In genomic region chr17:79922161-79922569, GRCh38 we compare ENCODE assay signal across 21 cellular contexts.
DNase-seq lines count a peak whose midpoint lies in the region; ATAC-seq and TF ChIP-seq lines count a peak whose summit lies in the region.
"Had no signal": no experiment of that assay in that cellular context is flagged by ENCODE, and none has a peak within 500 bp of the region (broad histone marks: within the 10 kb centered on the region; RNA-seq: fewer than 3 reads in every experiment).

No MANE protein-coding gene starts in this region.

- in situ Hi-C loops in transverse colon (cut with MboI; ENCODE audit: low pct_ligation_motif_present in 1 of 4, low pct_unique_long_range_greater_than_20kb in 1 of 4, low sequenced_read_pairs in 3 of 4), result no loop called here

- H3K4me1 ChIP-seq in transverse colon, result peaks cover 18 to 58% (median 44%) of the 10 kb centered on the region in 4 donors

- peak overlapping the region in 1 of 4 donors; percentile 15 for H3K4me3 ChIP-seq in transverse colon
- H3K4me3 ChIP-seq: K562 had no signal

- WGBS in transverse colon (ENCODE audit: low coverage in 1 of 2), 2 donors, result 23% methylated on average over 17 of the region's 17 CpGs; no CpG with 5 or more reads in 1 of the 2 donors

- no peak for TF ChIP-seq EP300 in transverse colon (IDR thresholded peaks at IDR 0.05; ENCODE audit: low read depth)

- no peaks in the 10 kb centered on the region for H3K9me3 ChIP-seq in transverse colon

- H3K36me3 ChIP-seq in transverse colon, result no peaks in the 10 kb centered on the region

- intact Hi-C loops in Right ventricle myocardium inferior (cut with DNase I), result no loop called here
- intact Hi-C loops in cardiac septum (cut with DNase I), result loop anchor here (5.0 kb wide), 1 partner anchor 135 kb away; no protein-coding TSS in a partner anchor
- intact Hi-C loops in left colon (cut with DNase I, micrococcal nuclease), result no loop called here
- intact Hi-C loops in transverse colon (cut with DNase I; ENCODE audit: low total_unique reads), result no loop called here

- DNase-seq in Right ventricle myocardium inferior (ENCODE audit: missing footprints), result peak; percentile 11
- DNase-seq in cardiac septum (ENCODE audit: low spot score), result no peak
- DNase-seq in NCI-H2227 (lab: John Stamatoyannopoulos, UW; ENCODE audit: unreplicated experiment), result peak; percentile 39
- peak; percentile 50 to 71 for DNase-seq in left colon
- peak; percentile 63 for DNase-seq in transverse colon
- DNase-seq: activated CD4-positive, alpha-beta T cell treated with anti-CD3 and anti-CD28 coated beads, Interleukin-2, amount 50 U/mL, for 48 hours; activated naive CD4-positive, alpha-beta T cell treated with anti-CD3 and anti-CD28 coated beads, Interleukin-2, amount 10 ng/mL, durations not matched to agents 7 days and 5 days; activated T-cell treated with anti-CD3 and anti-CD28 coated beads, Interleukin-2, amount 50 U/mL, for 4 hours; DMS53; effector memory CD8-positive, alpha-beta T cell; mesendoderm; natural killer cell; NK-92 treated with Interleukin-12 subunit alpha and Interleukin-12 subunit beta, amount 100 ng/mL, for 24 hours; stimulated activated CD4-positive, alpha-beta T cell treated with anti-CD3 and anti-CD28 coated beads, Interleukin-2, amount 100 ng/mL, for 24 hours; stimulated activated naive CD8-positive, alpha-beta T cell treated with anti-CD3 and anti-CD28 coated beads, Interleukin-15, Interleukin-2, amounts not matched to agents 100 U/mL and 50 U/mL, for 24 hours; trophoblast cell had no signal

- ATAC-seq in Right ventricle myocardium inferior, result no peak
- no peak for ATAC-seq in left colon
- no peak for ATAC-seq in HG03196 (IDR thresholded peaks at IDR 0.05; ENCODE audit: unreplicated experiment)
- ATAC-seq in HG03095 (IDR thresholded peaks at IDR 0.05; ENCODE audit: unreplicated experiment), result no peak
- ATAC-seq in GM21515 (IDR thresholded peaks at IDR 0.05; ENCODE audit: unreplicated experiment), result no peak
- ATAC-seq: CD8-positive, alpha-beta T cell; K562; natural killer cell had no signal

- no peak for TF ChIP-seq CTCF in transverse colon (IDR thresholded peaks at IDR 0.05)

- no peak overlapping the region for H3K27ac ChIP-seq in transverse colon

- peaks cover 12% of the 10 kb centered on the region for H3K27me3 ChIP-seq in transverse colon

- TF ChIP-seq POLR2A in transverse colon (IDR thresholded peaks at IDR 0.05), result no peak
